ENCODE assay signal across 8 cellular contexts in the genomic region with DNA sequence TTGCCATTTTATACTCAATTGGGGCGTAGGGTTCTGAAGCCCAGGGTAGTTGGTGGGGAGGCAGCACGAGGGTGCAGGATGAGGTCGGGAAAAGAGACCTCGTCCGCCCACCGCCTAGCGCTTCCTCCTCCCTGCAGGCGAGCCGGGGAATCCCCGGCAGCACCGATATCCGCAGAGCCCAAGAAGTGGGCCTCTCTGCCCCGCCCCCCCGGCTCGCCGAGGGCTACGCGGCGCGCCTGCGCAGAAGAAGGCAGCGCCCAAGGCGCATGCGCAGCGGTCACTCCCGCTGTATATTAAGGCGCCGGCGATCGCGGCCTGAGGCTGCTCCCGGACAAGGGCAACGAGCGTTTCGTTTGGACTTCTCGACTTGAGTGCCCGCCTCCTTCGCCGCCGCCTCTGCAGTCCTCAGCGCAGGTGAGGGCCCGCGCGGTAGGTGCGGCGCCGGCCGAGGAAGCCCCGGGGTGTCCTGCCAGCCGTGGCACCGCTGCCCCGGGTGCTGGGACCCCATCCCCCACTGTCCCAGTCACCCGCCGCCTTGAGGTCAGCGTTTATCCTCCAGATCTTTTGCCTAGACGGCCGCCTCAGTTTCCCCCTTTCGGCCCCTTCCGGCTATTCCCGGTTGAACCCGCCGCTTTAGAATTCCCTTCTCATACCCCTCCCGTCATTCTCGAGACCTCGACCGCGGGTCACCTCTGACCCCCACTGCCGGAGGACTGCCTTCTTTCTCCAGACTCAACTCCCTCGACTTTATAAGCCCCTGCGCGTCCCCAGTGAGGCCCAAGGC. TPM values are rescaled to one million over a fixed set of nuclear protein-coding genes. Genes with fewer than 3 reads are reported as not detected.
A peak's percentile ranks its signal among the peaks of the same experiment; 100 is the strongest.
DNase-seq lines count a peak whose midpoint lies in the region; ATAC-seq and TF ChIP-seq lines count a peak whose summit lies in the region.

A gene (plus strand): TSS at position 319 of the 784 bp plus-strand sequence. CDS start 1,082 bp downstream, outside the sequence.

- H4K20me1 ChIP-seq in smooth muscle cell (ENCODE audit: low read depth) = peaks cover 34% of the 10 kb centered on the region

- peak; percentile 69 for TF ChIP-seq POLR2A in breast epithelium (IDR thresholded peaks at IDR 0.05)

- peak within 1 kb of the TSS; percentile 79 for H2AFZ ChIP-seq in smooth muscle cell (ENCODE audit: low read depth)

- ATAC-seq in GM18867 (IDR thresholded peaks at IDR 0.05; ENCODE audit: unreplicated experiment) (peak; percentile 82), HG03097 (IDR thresholded peaks at IDR 0.05; ENCODE audit: low FRiP score, unreplicated experiment) (peak; percentile 68)

- H3K4me1 ChIP-seq in breast epithelium (peaks cover 5 to 15% of the 10 kb centered on the region in 2 donors), smooth muscle cell (ENCODE audit: low read depth) (peaks cover 24% of the 10 kb centered on the region)

- H3K9ac ChIP-seq in smooth muscle cell (ENCODE audit: low read depth) = peak within 1 kb of the TSS; percentile 93

- H3K9me3 ChIP-seq in WERI-Rb-1 (ENCODE audit: severe bottlenecking) (no peaks in the 10 kb centered on the region), breast epithelium (no peaks in the 10 kb centered on the region), smooth muscle cell (replicated peaks; ENCODE audit: low read depth) (no peaks in the 10 kb centered on the region)

- H3K27ac ChIP-seq in WERI-Rb-1 = peak within 1 kb of the TSS; percentile 82
- H3K27ac ChIP-seq in breast epithelium = peak within 1 kb of the TSS; percentile 84 to 87
- peak within 1 kb of the TSS; percentile 36 for H3K27ac ChIP-seq in smooth muscle cell (ENCODE audit: low read depth)

- H3K36me3 ChIP-seq in WERI-Rb-1 (peaks cover 17% of the 10 kb centered on the region), breast epithelium (no peaks in the 10 kb centered on the region), smooth muscle cell (ENCODE audit: low read depth) (no peaks in the 10 kb centered on the region)

- POLR2A ChIA-PET in AG04449 (lab: Yijun Ruan, JAX) = interaction anchor here (1.0 kb wide), 1 partner anchor 44 kb away, joined by 3 read pairs; a partner anchor contains a TSS

- H3K4me2 ChIP-seq in smooth muscle cell = peak within 1 kb of the TSS; percentile 99

- H3F3A ChIP-seq in smooth muscle cell (ENCODE audit: low read depth) = no peaks in the 10 kb centered on the region

- intact Hi-C loops in breast epithelium (cut with DNase I; ENCODE audit: low total_unique reads) = no loop called here

- H3K4me3 ChIP-seq in AG04449 (ENCODE audit: low read depth, low read length) (peak within 1 kb of the TSS; percentile 84), WERI-Rb-1 (ENCODE audit: low read depth, low read length) (peak within 1 kb of the TSS; percentile 80), breast epithelium (peak within 1 kb of the TSS; percentile 74 to 78 (median 77)), smooth muscle cell (peak within 1 kb of the TSS; percentile 97)

- DNase-seq in AG04449 (ENCODE audit: low read depth, low spot score) (peak; percentile 16), NCI-H2227 (lab: John Stamatoyannopoulos, UW; ENCODE audit: unreplicated experiment) (peak; percentile 93), WERI-Rb-1 (peak; percentile 87), breast epithelium (ENCODE audit: low spot score in 2 of 2) (peak; percentile 83 to 85), iPS-NIHi11 (ENCODE audit: low spot score) (peak; percentile 99), smooth muscle cell (lab: John Stamatoyannopoulos, UW; ENCODE audit: unreplicated experiment) (peak; percentile 90)

- TF ChIP-seq CTCF in AG04449 (IDR thresholded peaks at IDR 0.05; ENCODE audit: insufficient read depth, low read length, missing control alignments) = peak; percentile 16
- TF ChIP-seq CTCF in WERI-Rb-1 (IDR thresholded peaks at IDR 0.05; ENCODE audit: low read depth, low read length) = 0 out of 2 replicates have a peak, but pooled peaks have one; percentile 4
- no peak for TF ChIP-seq CTCF in breast epithelium (IDR thresholded peaks at IDR 0.05)
- no peak for TF ChIP-seq CTCF in smooth muscle cell (IDR thresholded peaks at IDR 0.05; ENCODE audit: borderline replicate concordance, insufficient read depth, poor library complexity, severe bottlenecking)

- CTCF ChIA-PET in AG04449 (lab: Yijun Ruan, JAX) = interaction anchor here (0.8 to 1.4 kb wide), 5 partner anchors 14 to 194 kb away, joined by 3 to 15 read pairs (median 5); no protein-coding TSS in a partner anchor

- peaks cover 33% of the 10 kb centered on the region for H3K79me2 ChIP-seq in smooth muscle cell (ENCODE audit: low read depth)

- H3K27me3 ChIP-seq in WERI-Rb-1 (ENCODE audit: insufficient read depth, low read depth, severe bottlenecking) (no peaks in the 10 kb centered on the region), breast epithelium (no peaks in the 10 kb centered on the region), smooth muscle cell (ENCODE audit: low read depth) (no peaks in the 10 kb centered on the region)

- 1% methylated on average over 67 of the region's 71 CpGs for WGBS in smooth muscle cell (ENCODE audit: low lambda C conversion rate)

RNA-seq across cellular contexts. Expression of the gene that starts here (rescaled TPM):
- 10 to 100 TPM; 25.9 to 34.7 (median 33.3) TPM for total RNA-seq in breast epithelium
- 35.7 and 50.2 TPM in 2 replicates for total RNA-seq in smooth muscle cell
- 59.4 and 66.7 TPM in 2 replicates for polyA plus RNA-seq in smooth muscle cell

Comparison
In these comparisons a context has a peak if more than half of its experiments do, and no peak if none do; other contexts are left out.
1. Peak in every context shown above with its lines: DNase-seq, ATAC-seq, H3K4me3 ChIP-seq and H3K27ac ChIP-seq.
2. DNase-seq: peak in every context shown above with its lines; median percentile 99 in iPS-NIHi11; 93 in NCI-H2227; 90 in smooth muscle cell; 87 in WERI-Rb-1; 84 in breast epithelium; 16 in AG04449.
3. CTCF ChIP-seq: peak in AG04449 (single experiment) and WERI-Rb-1 (single experiment); none in breast epithelium (0 of 3) and smooth muscle cell (single experiment).